17 cellular contexts compared by ENCODE assay signal in the genomic region with DNA sequence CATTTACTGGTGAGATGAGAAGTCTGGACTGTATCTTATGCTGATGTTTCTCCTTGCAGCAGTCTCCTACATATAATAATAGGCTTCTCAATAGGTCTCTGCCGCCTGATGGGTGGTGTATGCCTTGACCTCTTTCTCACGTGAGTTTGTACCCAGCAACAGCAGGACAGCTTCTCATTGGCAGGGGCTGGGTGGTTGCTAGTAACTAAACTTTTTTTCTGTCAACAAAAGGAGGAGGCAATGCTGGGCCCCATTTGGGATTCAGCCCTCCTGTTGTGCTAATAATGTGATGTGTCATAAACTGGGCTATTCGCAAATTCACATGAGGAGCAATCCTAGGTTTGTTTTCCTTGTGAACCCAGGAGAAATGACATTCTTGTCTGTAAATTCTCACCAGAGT.
"Had no signal": no experiment of that assay in that cellular context is flagged by ENCODE, and none has a peak within 500 bp of the region (broad histone marks: within the 10 kb centered on the region; RNA-seq: fewer than 3 reads in every experiment).

No MANE protein-coding gene starts in this region.

- H3K79me2 ChIP-seq: hepatocyte had no signal

- H3K27ac ChIP-seq: colonic mucosa, hepatocyte, right atrium auricular region, sigmoid colon, tibial artery had no signal

- H3K4me3 Mint-ChIP-seq: natural killer cell, neural crest cell had no signal

- H3K4me2 ChIP-seq: hepatocyte had no signal

- H3K4me1 Mint-ChIP-seq: natural killer cell, neural crest cell had no signal

- H3K36me3 ChIP-seq: colonic mucosa, right atrium auricular region, sigmoid colon, tibial artery had no signal

- H2AFZ ChIP-seq: hepatocyte had no signal

- DNase-seq: caudate nucleus; colonic mucosa; effector CD4-positive, alpha-beta T cell; foreskin melanocyte; head of caudate nucleus; kidney; left colon; natural killer cell; posterior cingulate gyrus; sigmoid colon; small intestine; stimulated activated CD4-positive, alpha-beta T cell treated with anti-CD3 and anti-CD28 coated beads, Interleukin-12 subunit alpha, Interleukin-12 subunit beta, amount 100 ng/mL, for 4 hours; stimulated activated naive CD4-positive, alpha-beta T cell treated with Interleukin-2 at 50 U/mL for 16 hours; tibial artery had no signal

- H3K9me3 Mint-ChIP-seq: natural killer cell, neural crest cell had no signal

- H3K4me1 ChIP-seq: colonic mucosa, right atrium auricular region, sigmoid colon, tibial artery had no signal

- H3K4me3 ChIP-seq: colonic mucosa, hepatocyte, right atrium auricular region, sigmoid colon, tibial artery had no signal

- ATAC-seq: left colon, natural killer cell had no signal

- H3K36me3 Mint-ChIP-seq: natural killer cell had no signal

- H3K27ac Mint-ChIP-seq: natural killer cell had no signal

- H3K27me3 ChIP-seq: colonic mucosa, right atrium auricular region, sigmoid colon, tibial artery had no signal
